ENCODE assay signal across 13 cellular contexts in genomic region chr1:234621657-234622335, GRCh38. TPM values are rescaled to one million over a fixed set of nuclear protein-coding genes. Genes with fewer than 3 reads are reported as not detected.
DNase-seq lines count a peak whose midpoint lies in the region; ATAC-seq and TF ChIP-seq lines count a peak whose summit lies in the region.
"Had no signal": no experiment of that assay in that cellular context is flagged by ENCODE, and none has a peak within 500 bp of the region (broad histone marks: within the 10 kb centered on the region; RNA-seq: fewer than 3 reads in every experiment).

No MANE protein-coding gene starts in this region.

- H3K36me3 ChIP-seq in breast epithelium (no peaks in the 10 kb centered on the region), RWPE2 (ENCODE audit: low read depth) (no peaks in the 10 kb centered on the region), transverse colon (no peaks in the 10 kb centered on the region)

- peaks cover 15% of the 10 kb centered on the region for H3K36me3 Mint-ChIP-seq in MCF 10A (ENCODE audit: insufficient read depth, unreplicated experiment)
- H3K36me3 Mint-ChIP-seq: activated naive CD8-positive, alpha-beta T cell treated with anti-CD3 and anti-CD28 coated beads for 36 hours had no signal

- H3K9me3 ChIP-seq in breast epithelium (no peaks in the 10 kb centered on the region), RWPE2 (ENCODE audit: severe bottlenecking) (no peaks in the 10 kb centered on the region), transverse colon (no peaks in the 10 kb centered on the region)

- H3K4me1 Mint-ChIP-seq in MCF 10A (ENCODE audit: insufficient read depth, unreplicated experiment): peaks cover 50% of the 10 kb centered on the region

- DNase-seq in MCF 10A (ENCODE audit: unreplicated experiment) (no peak), breast epithelium (ENCODE audit: low spot score in 2 of 2) (no peak), RWPE2 (ENCODE audit: low spot score) (no peak), glomerular visceral epithelial cell (ENCODE audit: extremely low spot score) (peak; percentile 64), transverse colon (no peak), SIG-M5 treated with dmso at 0.1 percent for 504 hours (lab: John Stamatoyannopoulos, UW; ENCODE audit: unreplicated experiment) (no peak), cerebellar cortex (ENCODE audit: low spot score) (no peak), SW 1271 (lab: John Stamatoyannopoulos, UW) (no peak)
- DNase-seq: activated naive CD8-positive, alpha-beta T cell treated with anti-CD3 and anti-CD28 coated beads for 36 hours; NCI-H187; nucleus accumbens; SIG-M5; stimulated activated CD4-positive, alpha-beta T cell treated with anti-CD3 and anti-CD28 coated beads, Interleukin-4, amount 100 ng/mL, for 4 hours had no signal

- H3K4me1 ChIP-seq in breast epithelium (peaks cover 3 to 11% of the 10 kb centered on the region in 2 donors), RWPE2 (ENCODE audit: insufficient read depth, poor library complexity, severe bottlenecking) (peaks cover 37% of the 10 kb centered on the region), transverse colon (peaks cover 0 to 64% (median 32%) of the 10 kb centered on the region in 4 donors)

- TF ChIP-seq EP300 in transverse colon (IDR thresholded peaks at IDR 0.05; ENCODE audit: low read depth): no peak

- H3K27ac ChIP-seq in breast epithelium (no peak overlapping the region), RWPE2 (ENCODE audit: poor library complexity, severe bottlenecking) (peak overlapping the region; percentile 18), transverse colon (peak overlapping the region in 3 of 4 donors; percentile 3 to 70 (median 66))

- CTCF ChIA-PET in MCF 10A (lab: Yijun Ruan, JAX): interaction anchor here (0.6 to 2.1 kb wide), 12 partner anchors 9 to 461 kb away, joined by 3 to 7 read pairs (median 4); no protein-coding TSS in a partner anchor

- TF ChIP-seq CTCF in MCF 10A (IDR thresholded peaks at IDR 0.05; ENCODE audit: unreplicated experiment) (no peak), breast epithelium (IDR thresholded peaks at IDR 0.05) (no peak), RWPE2 (IDR thresholded peaks at IDR 0.05; ENCODE audit: poor library complexity, severe bottlenecking) (no peak), transverse colon (IDR thresholded peaks at IDR 0.05) (no peak)

- intact Hi-C loops in MCF 10A (cut with micrococcal nuclease): no loop called here
- intact Hi-C loops in breast epithelium (cut with DNase I; ENCODE audit: low total_unique reads): no loop called here
- intact Hi-C loops in transverse colon (cut with DNase I; ENCODE audit: low total_unique reads): no loop called here

- TF ChIP-seq POLR2A in breast epithelium (IDR thresholded peaks at IDR 0.05) (no peak), transverse colon (IDR thresholded peaks at IDR 0.05) (no peak)

- in situ Hi-C loops in transverse colon (cut with MboI; ENCODE audit: low pct_ligation_motif_present in 1 of 4, low pct_unique_long_range_greater_than_20kb in 1 of 4, low sequenced_read_pairs in 3 of 4): loop anchor here in 2 of 4 donors (25.0 kb wide), 2 partner anchors 216 to 241 kb away; no protein-coding TSS in a partner anchor

- no peaks in the 10 kb centered on the region for H3K27me3 Mint-ChIP-seq in MCF 10A (ENCODE audit: insufficient read depth, unreplicated experiment)

- H3K27ac Mint-ChIP-seq in MCF 10A (ENCODE audit: low read depth, unreplicated experiment): peak overlapping the region; percentile 32
- H3K27ac Mint-ChIP-seq: activated naive CD8-positive, alpha-beta T cell treated with anti-CD3 and anti-CD28 coated beads for 36 hours had no signal

- no peak overlapping the region for H3K4me3 Mint-ChIP-seq in MCF 10A (ENCODE audit: unreplicated experiment)
- H3K4me3 Mint-ChIP-seq: activated naive CD8-positive, alpha-beta T cell treated with anti-CD3 and anti-CD28 coated beads for 36 hours had no signal

- no peaks in the 10 kb centered on the region for H3K9me3 Mint-ChIP-seq in MCF 10A (ENCODE audit: unreplicated experiment)
- H3K9me3 Mint-ChIP-seq: activated naive CD8-positive, alpha-beta T cell treated with anti-CD3 and anti-CD28 coated beads for 36 hours had no signal

- no peak overlapping the region for H3K4me3 ChIP-seq in breast epithelium
- no peak overlapping the region for H3K4me3 ChIP-seq in RWPE2 (ENCODE audit: severe bottlenecking)
- no peak overlapping the region for H3K4me3 ChIP-seq in transverse colon

- no TSS peak for BruUV-seq in MCF 10A (replicated peaks; lab: Mats Ljungman, UMichigan)

- POLR2A ChIA-PET in MCF 10A (lab: Yijun Ruan, JAX): interaction anchor here (0.7 to 16.5 kb wide), 13 partner anchors 9 to 448 kb away, joined by 3 to 307 read pairs (median 4); partner anchors contain the start of gene IRF2BP2

- H3K27me3 ChIP-seq in breast epithelium (no peaks in the 10 kb centered on the region), RWPE2 (ENCODE audit: insufficient read depth, poor library complexity, severe bottlenecking) (no peaks in the 10 kb centered on the region), transverse colon (no peaks in the 10 kb centered on the region)

- WGBS in transverse colon (ENCODE audit: low coverage in 1 of 2), 2 donors: 40% methylated on average over 6 to 7 of the region's 7 CpGs

- no peak for ATAC-seq in RWPE2 (ENCODE audit: low read depth)

RNA-seq across cellular contexts. Expression of gene IRF2BP2, which starts 11.8 kb away (rescaled TPM):
- total RNA-seq in MCF 10A (2022): 149 and 217 TPM in 2 replicates
- total RNA-seq in breast epithelium: 100 to 1,000 TPM in 1 of 3 donors, 10 to 100 TPM in 2; 60.3 to 108 (median 84.9) TPM
- 100 to 1,000 TPM in 1 of 4 donors, 10 to 100 TPM in 3; 82.7 to 120 (median 93.3) TPM for total RNA-seq in transverse colon

Comparison
In these comparisons a context has a peak if more than half of its experiments do, and no peak if none do; other contexts are left out.
1. H3K27ac ChIP-seq: peak in RWPE2 (single experiment) and transverse colon (3 of 4); none in breast epithelium (0 of 2).